ENCODE assay signal across 18 cellular contexts in the genomic region with DNA sequence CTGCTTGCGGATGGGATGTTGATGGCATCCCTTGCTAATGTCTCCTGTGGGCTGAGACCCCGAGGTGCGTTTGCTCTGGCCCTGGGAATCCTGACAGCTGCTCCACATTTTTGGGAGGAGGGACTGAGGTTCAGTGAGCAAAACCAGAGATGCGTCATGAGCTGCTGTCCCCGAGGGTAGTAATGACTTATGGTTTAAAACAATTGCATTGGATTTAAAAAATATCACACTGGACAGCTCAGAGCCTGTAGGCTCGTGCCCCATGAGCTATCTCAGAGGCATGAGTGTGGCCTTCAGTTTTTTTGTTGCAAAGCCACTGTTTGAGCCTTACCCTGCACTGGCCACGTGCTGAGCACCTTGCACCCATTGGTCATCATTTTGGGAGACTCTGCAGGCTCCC. TPM values are rescaled to one million over a fixed set of nuclear protein-coding genes. Genes with fewer than 3 reads are reported as not detected.
DNase-seq lines count a peak whose midpoint lies in the region; ATAC-seq, FAIRE-seq and TF ChIP-seq lines count a peak whose summit lies in the region.
"Had no signal": no experiment of that assay in that cellular context is flagged by ENCODE, and none has a peak within 500 bp of the region (broad histone marks: within the 10 kb centered on the region; RNA-seq: fewer than 3 reads in every experiment).

No MANE protein-coding gene starts in this region.

- no peak overlapping the region for H4K5ac ChIP-seq in H1 (ENCODE audit: insufficient read length, low read depth, low read length)

- no peak overlapping the region for H4K8ac ChIP-seq in H1 (ENCODE audit: extremely low read depth, insufficient read depth, low read length)

- DNase-seq in M059J (ENCODE audit: low read depth): peak; percentile 29
- no peak for DNase-seq in H1 (ENCODE audit: low read depth in 1 of 2, low spot score in 2 of 2)
- DNase-seq in myocyte (ENCODE audit: low read depth): peak; percentile 31
- DNase-seq in stromal cell of bone marrow (ENCODE audit: low read depth): peak; percentile 19
- no peak for DNase-seq in cerebellar nuclear complex (lab: John Stamatoyannopoulos, UW)
- no peak for DNase-seq in ascending aorta (ENCODE audit: low spot score in 2 of 2)
- DNase-seq: ACHN; CD4-positive, alpha-beta T cell; DMS53; HCEC 1CT; NCI-H1436; NCI-H2081; NCI-H510A had no signal

- no peak overlapping the region for H2BK120ac ChIP-seq in H1 (replicated peaks; ENCODE audit: low read depth, low read length)

- CTCF ChIA-PET in H1 (lab: Charles Lee; ENCODE audit: partially characterized antibody): interaction anchor here (1.2 kb wide), 1 partner anchor 9 kb away, joined by 6 read pairs; no protein-coding TSS in a partner anchor

- H2BK15ac ChIP-seq in H1 (ENCODE audit: low read length): no peak overlapping the region

- no peak overlapping the region for H3K9ac ChIP-seq in H1 (replicated peaks in 1 of 4; ENCODE audit: extremely low read depth in 1 of 4, low read depth in 3 of 4, low read length in 3 of 4)

- H4K20me1 ChIP-seq in H1 (replicated peaks in 1 of 2; ENCODE audit: control insufficient read depth in 1 of 2, insufficient read depth in 2 of 2, low read length in 2 of 2): no peaks in the 10 kb centered on the region

- TF ChIP-seq POLR2A in H1 (IDR thresholded peaks at IDR 0.05; ENCODE audit: control extremely low read depth in 1 of 2, low read depth in 2 of 2, low read length in 2 of 2): no peak

- H3K9me3 ChIP-seq in H1 (ENCODE audit: insufficient read depth in 2 of 2, low read depth in 1 of 2, low read length in 1 of 2) (no peaks in the 10 kb centered on the region), ascending aorta (no peaks in the 10 kb centered on the region)

- POLR2A ChIA-PET in H1 (lab: Charles Lee; ENCODE audit: partially characterized antibody): interaction anchor here (1.3 kb wide), 1 partner anchor 171 kb away, joined by 3 read pairs; no protein-coding TSS in a partner anchor

- H3K27me3 ChIP-seq in H1 (replicated peaks in 1 of 4; ENCODE audit: control insufficient read depth in 3 of 4, extremely low read depth in 1 of 4, insufficient read depth in 3 of 4, low read length in 3 of 4): no peaks in the 10 kb centered on the region
- no peaks in the 10 kb centered on the region for H3K27me3 ChIP-seq in ascending aorta

- no peak overlapping the region for H3K56ac ChIP-seq in H1 (replicated peaks; ENCODE audit: insufficient read length, low read depth, low read length)

- H3K27ac ChIP-seq in H1 (ENCODE audit: low read depth, low read length): no peak overlapping the region
- H3K27ac ChIP-seq in ascending aorta: no peak overlapping the region
- H3K27ac ChIP-seq: SK-N-MC had no signal

- no peak for FAIRE-seq in H1 (lab: Jason Lieb, UNC)
- FAIRE-seq: GM19239, K562 had no signal

- TF ChIP-seq CTCF in H1 (IDR thresholded peaks at IDR 0.05; ENCODE audit: control extremely low read depth in 1 of 3, insufficient read depth in 1 of 3, low read depth in 1 of 3, low read length in 3 of 3) (no peak), ascending aorta (IDR thresholded peaks at IDR 0.05) (no peak)

- H2AFZ ChIP-seq in H1 (ENCODE audit: low read length): no peak overlapping the region

- no peak overlapping the region for H2BK5ac ChIP-seq in H1 (ENCODE audit: low read depth, low read length)

- peaks cover 4 to 21% (median 12%) of the 10 kb centered on the region in 4 experiments; a peak in 6 of 7 replicates for H3K4me1 ChIP-seq in H1 (replicated peaks in 1 of 4; ENCODE audit: control insufficient read depth in 3 of 4, insufficient read depth in 4 of 4, low read length in 3 of 4)
- no peaks in the 10 kb centered on the region for H3K4me1 ChIP-seq in ascending aorta

- no peak for ATAC-seq in GM21529 (IDR thresholded peaks at IDR 0.05; ENCODE audit: unreplicated experiment)
- ATAC-seq: K562, Panc1 had no signal

- intact Hi-C loops in ascending aorta (cut with DNase I): no loop called here

- no peak overlapping the region for H3K23ac ChIP-seq in H1 (ENCODE audit: insufficient read length)

- no peaks in the 10 kb centered on the region for H3K79me1 ChIP-seq in H1 (ENCODE audit: low read depth, low read length)

- no peak overlapping the region for H3K18ac ChIP-seq in H1 (ENCODE audit: extremely low read depth, low read length)

- peak overlapping the region; percentile 71 for H4K91ac ChIP-seq in H1 (replicated peaks; ENCODE audit: insufficient read length, low read length)

- no peaks in the 10 kb centered on the region; a peak in 1 of 8 replicates for H3K36me3 ChIP-seq in H1 (ENCODE audit: control insufficient read depth in 2 of 4, insufficient read depth in 4 of 4, low read length in 3 of 4)
- H3K36me3 ChIP-seq in ascending aorta: peaks cover 0 to 3% of the 10 kb centered on the region in 2 donors

- H3K23me2 ChIP-seq in H1 (ENCODE audit: low read depth, low read length): peaks cover 2% of the 10 kb centered on the region; the same call in 1 of the 2 replicates

- TF ChIP-seq EP300 in H1 (IDR thresholded peaks at IDR 0.05; ENCODE audit: borderline replicate concordance in 1 of 2, low read depth in 2 of 2, low read length in 2 of 2): no peak

- H3K4ac ChIP-seq in H1 (replicated peaks; ENCODE audit: insufficient read length, low read depth, low read length): no peak overlapping the region

- no peak overlapping the region for H3K14ac ChIP-seq in H1 (ENCODE audit: insufficient read length)

- H2AK5ac ChIP-seq in H1 (ENCODE audit: low read depth, low read length): no peak overlapping the region

- no peak overlapping the region for H2BK20ac ChIP-seq in H1 (ENCODE audit: low read length)

- 0 out of 2 replicates have a peak overlapping the region, but pooled peaks have one; percentile 6 for H2BK12ac ChIP-seq in H1 (ENCODE audit: low read depth, low read length)

- no peaks in the 10 kb centered on the region for H3K79me2 ChIP-seq in H1 (ENCODE audit: control insufficient read depth in 1 of 2, insufficient read depth in 2 of 2, low read length in 2 of 2)

- no peak for TF ChIP-seq RAD21 in H1 (IDR thresholded peaks at IDR 0.05 in 1 of 2, conservative IDR thresholded peaks at IDR 0.05 in 1 of 2; ENCODE audit: low read depth in 2 of 2, low read length in 2 of 2)

- H3K4me3 ChIP-seq in H1 (ENCODE audit: extremely low read depth in 1 of 4, insufficient read depth in 2 of 4, low read depth in 3 of 4, low read length in 4 of 4) (no peak overlapping the region), ascending aorta (no peak overlapping the region)
- H3K4me3 ChIP-seq: K562, SK-N-MC had no signal

- no peak overlapping the region for H3K4me2 ChIP-seq in H1 (ENCODE audit: insufficient read depth in 1 of 2, low read depth in 2 of 2, low read length in 2 of 2)

- whole genome bisulfite sequencing in H1 (ENCODE audit: extremely low coverage in 1 of 2, insufficient coverage in 1 of 2, insufficient read length in 1 of 2, insufficient replicate concordance in 2 of 2, low coverage in 1 of 2, low lambda C conversion rate in 2 of 2, missing lambda C conversion rate in 1 of 2), 2 experiments: 92% methylated on average over 7 of the region's 7 CpGs; no CpG with 5 or more reads in 1 of the 2 experiments

TF ChIP-seq in H1, 55 proteins besides CTCF, POLR2A, EP300 and RAD21:
- TF ChIP-seq TEAD4 (IDR thresholded peaks at IDR 0.05; ENCODE audit: low read depth, low read length) (no peak), HDAC6 (IDR thresholded peaks at IDR 0.05; ENCODE audit: low read depth, low read length) (no peak), TBP (IDR thresholded peaks at IDR 0.05; ENCODE audit: low read depth, low read length) (no peak), ASH2L (IDR thresholded peaks at IDR 0.05; ENCODE audit: low read length) (no peak)

RNA-seq across cellular contexts. Expression of a gene that starts 20.9 kb away (rescaled TPM):
- not detected in 2 replicates for total RNA-seq in M059J (2014; rRNA removed; shearing (Covaris generic))
- 0.37 and 0.50 TPM in 2 replicates for total RNA-seq in H1 (2021; fragmentation: NEBNext Ultra II Directional; extraction: Animal tissue kit (Norgen Biotek cat#: 25700))
- polyA plus RNA-seq in H1 (2011; rRNA removed): 0.80 and 1.5 TPM in 2 replicates
- 1.7 TPM for polyA plus RNA-seq in H1 (2011; cell fraction: cytosol; rRNA removed)
- polyA plus RNA-seq in H1 (2011; cell fraction: nucleus; rRNA removed): 3.1 TPM
- 0.17 to 0.80 TPM (median 0.41 TPM) in 4 replicates for polyA plus RNA-seq in H1 (2012, experiment 1 of 2)
- polyA plus RNA-seq in H1 (2012, experiment 2 of 2): 0.45 TPM
- polyA plus RNA-seq in H1 (2013, experiment 1 of 2): 0.95 TPM
- 0.42 TPM for polyA plus RNA-seq in H1 (2013, experiment 2 of 2)
- polyA minus RNA-seq in H1 (2011; rRNA and poly(A)+ RNA removed): 0.60 and 0.93 TPM in 2 replicates
- 0.81 TPM for polyA minus RNA-seq in H1 (2011; cell fraction: cytosol; rRNA and poly(A)+ RNA removed)
- 1.5 TPM for polyA minus RNA-seq in H1 (2011; cell fraction: nucleus; rRNA and poly(A)+ RNA removed)
- total RNA-seq in myocyte: 0.05 TPM in 1 of 2 replicates, not detected in the other
- polyA plus RNA-seq in myocyte (2012): 0.03 TPM
- total RNA-seq in ascending aorta: 19.9 TPM
- polyA plus RNA-seq: K562 had no signal

Comparison
In these comparisons a context has a peak if more than half of its experiments do, and no peak if none do; other contexts are left out.
1. DNase-seq: peak in M059J (single experiment), myocyte (single experiment) and stromal cell of bone marrow (single experiment); none in H1 (0 of 2), cerebellar nuclear complex (0 of 2) and ascending aorta (0 of 2).
2. RNA of a gene that starts 20.9 kb away (total RNA-seq): 19.9 TPM in ascending aorta (single experiment); 0.37 to 0.50 TPM in H1, not detected in M059J and 0.05 TPM in myocyte; every median in the first group is over 10 times any median in the second.